In genomic region chr2:201058914-201059313, GRCh38 we compare ENCODE assay signal across 26 cellular contexts. TPM values are rescaled to one million over a fixed set of nuclear protein-coding genes. Genes with fewer than 3 reads are reported as not detected.
DNase-seq lines count a peak whose midpoint lies in the region; ATAC-seq and TF ChIP-seq lines count a peak whose summit lies in the region.
"Had no signal": no experiment of that assay in that cellular context is flagged by ENCODE, and none has a peak within 500 bp of the region (broad histone marks: within the 10 kb centered on the region; RNA-seq: fewer than 3 reads in every experiment).

No MANE protein-coding gene starts in this region.

- H3K27ac Mint-ChIP-seq in effector memory CD8-positive, alpha-beta T cell, result peak overlapping the region; percentile 2 to 53
- H3K27ac Mint-ChIP-seq: activated naive CD4-positive, alpha-beta T cell treated with anti-CD3 and anti-CD28 coated beads, Interleukin-2, amount 50 U/mL, for 72 hours; activated T-helper 2 cell treated with anti-CD3 and anti-CD28 coated beads, Interferon-gamma antibody, Interleukin-2, Interleukin-4, amounts not matched to agents 10 μg/mL and 5 μg/mL and 100 μg/mL, durations not matched to agents 14 hours and 24 hours and 36 hours; B cell had no signal

- H3K4me3 ChIP-seq in left ventricle myocardium inferior (no peak overlapping the region), mucosa of descending colon (no peak overlapping the region)
- H3K4me3 ChIP-seq: A549, GM23248, sigmoid colon, upper lobe of left lung had no signal

- TF ChIP-seq CTCF in left ventricle myocardium inferior (IDR thresholded peaks at IDR 0.05; ENCODE audit: borderline replicate concordance), result no peak
- no peak for TF ChIP-seq CTCF in mucosa of descending colon (IDR thresholded peaks at IDR 0.05)

- no peaks in the 10 kb centered on the region for H3K9me3 Mint-ChIP-seq in effector memory CD8-positive, alpha-beta T cell
- H3K9me3 Mint-ChIP-seq: neural crest cell had no signal

- no peaks in the 10 kb centered on the region for H3K27me3 ChIP-seq in left ventricle myocardium inferior (ENCODE audit: low read depth)
- H3K27me3 ChIP-seq: sigmoid colon, upper lobe of left lung had no signal

- H3K36me3 ChIP-seq in left ventricle myocardium inferior (peaks cover 8% of the 10 kb centered on the region), mucosa of descending colon (ENCODE audit: low read depth) (no peaks in the 10 kb centered on the region)

- peaks cover 13% of the 10 kb centered on the region for H3K36me3 Mint-ChIP-seq in effector memory CD8-positive, alpha-beta T cell (ENCODE audit: insufficient read depth)

- H3K4me1 ChIP-seq in left ventricle myocardium inferior, result peaks cover 38% of the 10 kb centered on the region
- H3K4me1 ChIP-seq in mucosa of descending colon (ENCODE audit: low read depth), result peaks cover 17% of the 10 kb centered on the region
- H3K4me1 ChIP-seq: A549 had no signal

- DNase-seq in left ventricle myocardium inferior (no peak), cardiac septum (ENCODE audit: low spot score) (no peak), mucosa of descending colon (peak in 1 of 3 donors; percentile 30), dermis blood vessel endothelial cell (no peak)
- DNase-seq in effector memory CD8-positive, alpha-beta T cell, result no peak
- no peak for DNase-seq in activated CD4-positive, alpha-beta T cell treated with anti-CD3 and anti-CD28 coated beads, Interleukin-2, amount 50 U/mL, for 4 hours
- no peak for DNase-seq in activated CD8-positive, alpha-beta memory T cell treated with anti-CD3 and anti-CD28 coated beads, Interleukin-2, amount 50 U/mL, for 48 hours
- DNase-seq: activated CD8-positive, alpha-beta memory T cell treated with anti-CD3 and anti-CD28 coated beads, Interleukin-2, amount 50 U/mL, for 4 hours; COR-L47; DMS79; GF-D8; GM23248; kidney glomerular epithelial cell; NCI-H1048; NCI-H187; NCI-H524 treated with DMSO at 0.1 percent for 48 hours; sigmoid colon; stimulated activated CD4-positive, alpha-beta T cell treated with anti-CD3 and anti-CD28 coated beads, Interleukin-15, amount 100 ng/mL, for 24 hours; T-helper 2 cell; upper lobe of left lung had no signal

- peak overlapping the region; percentile 2 for H3K27ac ChIP-seq in left ventricle myocardium inferior (replicated peaks)
- H3K27ac ChIP-seq: A549, GM23248, sigmoid colon, upper lobe of left lung had no signal

- no peak overlapping the region for H3K4me3 Mint-ChIP-seq in effector memory CD8-positive, alpha-beta T cell
- H3K4me3 Mint-ChIP-seq: B cell, neural crest cell had no signal

- peaks cover 31 to 50% of the 10 kb centered on the region in 2 donors for H3K4me1 Mint-ChIP-seq in effector memory CD8-positive, alpha-beta T cell (ENCODE audit: low read depth in 2 of 2)
- H3K4me1 Mint-ChIP-seq: neural crest cell had no signal

- intact Hi-C loops in left ventricle myocardium inferior (cut with micrococcal nuclease) (no loop called here), cardiac septum (cut with DNase I) (no loop called here), mucosa of descending colon (cut with DNase I, micrococcal nuclease) (no loop called here)

- H3K27me3 Mint-ChIP-seq in effector memory CD8-positive, alpha-beta T cell, result no peaks in the 10 kb centered on the region
- H3K27me3 Mint-ChIP-seq: B cell had no signal

- no peak for ATAC-seq in effector memory CD8-positive, alpha-beta T cell (replicated peaks)
- peak; percentile 92 for ATAC-seq in mucosa of descending colon
- ATAC-seq in HG02759 (IDR thresholded peaks at IDR 0.05; ENCODE audit: unreplicated experiment), result no peak

- H3K9me3 ChIP-seq in left ventricle myocardium inferior (replicated peaks) (no peaks in the 10 kb centered on the region), mucosa of descending colon (no peaks in the 10 kb centered on the region)
- H3K9me3 ChIP-seq: A549, sigmoid colon, upper lobe of left lung had no signal

RNA-seq across cellular contexts. Expression of gene HYCC2, which starts 12.6 kb away (rescaled TPM):
- total RNA-seq in left ventricle myocardium inferior (11.5 TPM), cardiac septum (14.2 TPM), mucosa of descending colon (10 to 100 TPM; 33.2 to 55.6 (median 48.2) TPM), dermis blood vessel endothelial cell (13.6 and 14.2 TPM in 2 replicates)

RNA-seq across cellular contexts. Expression of gene NDUFB3, which starts 12.9 kb away (rescaled TPM):
- total RNA-seq in left ventricle myocardium inferior (466 TPM), cardiac septum (278 TPM), mucosa of descending colon (100 to 1,000 TPM; 100 to 145 (median 134) TPM), dermis blood vessel endothelial cell (82.0 and 92.2 TPM in 2 replicates)

RNA-seq across cellular contexts. Expression of gene CFLAR, which starts 57.0 kb away (rescaled TPM):
- total RNA-seq in left ventricle myocardium inferior (238 TPM), cardiac septum (193 TPM), mucosa of descending colon (100 to 1,000 TPM; 161 to 171 (median 166) TPM), dermis blood vessel endothelial cell (174 and 316 TPM in 2 replicates)
